In genomic region chr11:93467054-93467453, GRCh38 we compare ENCODE assay signal across 31 cellular contexts.
"Had no signal": no experiment of that assay in that cellular context is flagged by ENCODE, and none has a peak within 500 bp of the region (broad histone marks: within the 10 kb centered on the region; RNA-seq: fewer than 3 reads in every experiment).

No MANE protein-coding gene starts in this region.

- H3K4me2 ChIP-seq: hepatocyte, smooth muscle cell had no signal

- H3K36me3 Mint-ChIP-seq: memory B cell; naive thymus-derived CD4-positive, alpha-beta T cell; stimulated activated naive B cell treated with anti-CD40 and anti-IgM and Interleukin-4, amounts not matched to agents 10 μg/mL and 1 μg/mL and 100 μg/mL, for 72 hours had no signal

- ATAC-seq: esophagus mucosa; foreskin keratinocyte; gastroesophageal sphincter; left lobe of liver; naive thymus-derived CD4-positive, alpha-beta T cell; sciatic nerve; stimulated activated naive B cell treated with anti-CD40 and anti-IgM and Interleukin-4, amounts not matched to agents 10 μg/mL and 1 μg/mL and 100 μg/mL, for 72 hours had no signal

- H2AFZ ChIP-seq: hepatocyte had no signal

- DNase-seq: colonic mucosa; effector CD8-positive, alpha-beta T cell; endodermal cell; foreskin keratinocyte; heart left ventricle; kidney; midbrain; naive thymus-derived CD4-positive, alpha-beta T cell; nucleus accumbens; stimulated activated CD4-positive, alpha-beta T cell treated with anti-CD3 and anti-CD28 coated beads, Interleukin-12 subunit alpha, Interleukin-12 subunit beta, amount 100 ng/mL, for 4 hours; stimulated activated CD4-positive, alpha-beta T cell treated with anti-CD3 and anti-CD28 coated beads, Interleukin-1b, Interleukin-23, amount 100 ng/mL, for 48 hours; stimulated activated CD4-positive, alpha-beta T cell treated with anti-CD3 and anti-CD28 coated beads, Interleukin-4, amount 100 ng/mL, for 1 hour; stimulated activated naive B cell treated with anti-CD40 and anti-IgM and Interleukin-4, amounts not matched to agents 10 μg/mL and 1 μg/mL and 100 μg/mL, for 72 hours; upper lobe of left lung; uterus had no signal

- H3K9me3 Mint-ChIP-seq: dendritic cell treated with granulocyte-macrophage colony-stimulating factor and Interleukin-4, amounts not matched to agents 40 ng/mL and 50 ng/mL, for 4 days; endodermal cell; stimulated activated naive CD8-positive, alpha-beta T cell treated with anti-CD3 and anti-CD28 coated beads, Interleukin-15, Interleukin-2, amounts not matched to agents 100 ng/mL and 50 ng/mL, for 24 hours had no signal

- H3K27me3 ChIP-seq: colonic mucosa, foreskin keratinocyte, gastroesophageal sphincter, heart left ventricle, hepatocyte, right atrium auricular region, tibial nerve, upper lobe of left lung, uterus had no signal

- H3K27ac ChIP-seq: colonic mucosa, epithelial cell of prostate, foreskin keratinocyte, gastroesophageal sphincter, heart left ventricle, hepatocyte, prostate gland, right atrium auricular region, thoracic aorta, tibial nerve, upper lobe of left lung, uterus had no signal

- H3K9me3 ChIP-seq: colonic mucosa, gastroesophageal sphincter, prostate gland, right atrium auricular region, thoracic aorta, tibial nerve, upper lobe of left lung, uterus had no signal

- H3K4me1 ChIP-seq: colonic mucosa, foreskin keratinocyte, gastroesophageal sphincter, heart left ventricle, prostate gland, right atrium auricular region, tibial nerve, upper lobe of left lung, uterus had no signal

- H3K4me3 ChIP-seq: colonic mucosa, gastroesophageal sphincter, heart left ventricle, hepatocyte, lung, prostate gland, right atrium auricular region, smooth muscle cell, thoracic aorta, tibial nerve, upper lobe of left lung, uterus had no signal

- H3K36me3 ChIP-seq: colonic mucosa, gastroesophageal sphincter, heart left ventricle, prostate gland, right atrium auricular region, thoracic aorta, tibial nerve, upper lobe of left lung, uterus had no signal

- H3K27ac Mint-ChIP-seq: dendritic cell treated with granulocyte-macrophage colony-stimulating factor and Interleukin-4, amounts not matched to agents 40 ng/mL and 50 ng/mL, for 4 days; endodermal cell; memory B cell; naive thymus-derived CD4-positive, alpha-beta T cell; nephron; stimulated activated naive B cell treated with anti-CD40 and anti-IgM and Interleukin-4, amounts not matched to agents 10 μg/mL and 1 μg/mL and 100 μg/mL, for 72 hours; stimulated activated naive CD8-positive, alpha-beta T cell treated with anti-CD3 and anti-CD28 coated beads, Interleukin-15, Interleukin-2, amounts not matched to agents 100 ng/mL and 50 ng/mL, for 24 hours had no signal

- H3K27me3 Mint-ChIP-seq: dendritic cell treated with granulocyte-macrophage colony-stimulating factor and Interleukin-4, amounts not matched to agents 40 ng/mL and 50 ng/mL, for 4 days; memory B cell; stimulated activated naive B cell treated with anti-CD40 and anti-IgM and Interleukin-4, amounts not matched to agents 10 μg/mL and 1 μg/mL and 100 μg/mL, for 72 hours; stimulated activated naive CD8-positive, alpha-beta T cell treated with anti-CD3 and anti-CD28 coated beads, Interleukin-15, Interleukin-2, amounts not matched to agents 100 ng/mL and 50 ng/mL, for 24 hours had no signal

- H3K4me1 Mint-ChIP-seq: endodermal cell; naive thymus-derived CD4-positive, alpha-beta T cell; nephron; stimulated activated naive B cell treated with anti-CD40 and anti-IgM and Interleukin-4, amounts not matched to agents 10 μg/mL and 1 μg/mL and 100 μg/mL, for 72 hours had no signal

- H3K4me3 Mint-ChIP-seq: dendritic cell treated with granulocyte-macrophage colony-stimulating factor and Interleukin-4, amounts not matched to agents 40 ng/mL and 50 ng/mL, for 4 days; endodermal cell; memory B cell; naive thymus-derived CD4-positive, alpha-beta T cell; nephron; stimulated activated naive B cell treated with anti-CD40 and anti-IgM and Interleukin-4, amounts not matched to agents 10 μg/mL and 1 μg/mL and 100 μg/mL, for 72 hours; stimulated activated naive CD8-positive, alpha-beta T cell treated with anti-CD3 and anti-CD28 coated beads, Interleukin-15, Interleukin-2, amounts not matched to agents 100 ng/mL and 50 ng/mL, for 24 hours had no signal
